Comparison of ENCODE assay signal across 27 cellular contexts in the genomic region with DNA sequence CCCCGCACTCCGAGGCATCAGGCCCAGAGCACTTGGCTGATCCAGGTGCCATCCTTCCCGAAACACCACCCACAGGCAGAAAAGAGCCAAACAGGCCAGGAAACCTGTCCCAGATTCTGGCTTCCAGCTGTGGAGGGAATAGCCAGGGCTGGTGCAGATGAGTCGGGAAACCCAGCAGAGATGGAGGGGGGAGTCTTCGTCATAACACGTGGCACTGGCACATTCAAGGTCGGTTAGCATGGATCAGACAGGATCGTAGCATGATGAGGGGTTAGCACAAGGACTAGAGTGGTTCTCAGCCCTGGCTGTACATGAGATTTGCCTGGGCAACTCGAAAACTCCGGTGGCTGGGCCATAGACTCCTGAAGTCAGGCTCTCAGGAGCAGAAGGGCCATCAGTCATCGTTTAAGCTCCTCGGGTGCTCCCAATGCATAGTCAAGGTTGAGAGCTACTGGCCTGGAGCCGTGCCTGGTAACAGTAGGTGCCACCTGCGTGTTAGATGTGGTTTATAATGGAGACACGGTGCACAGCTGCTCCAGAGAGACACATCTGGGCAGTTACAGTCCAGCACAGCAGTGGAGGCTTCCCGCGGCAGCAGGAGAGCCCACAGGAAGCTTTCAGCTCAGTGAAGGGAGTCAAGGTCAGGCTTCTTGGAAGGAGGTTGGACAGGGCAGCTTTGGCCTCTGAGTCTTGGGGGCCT. TPM values are rescaled to one million over a fixed set of nuclear protein-coding genes. Genes with fewer than 3 reads are reported as not detected.
DNase-seq lines count a peak whose midpoint lies in the region; ATAC-seq and TF ChIP-seq lines count a peak whose summit lies in the region.
"Had no signal": no experiment of that assay in that cellular context is flagged by ENCODE, and none has a peak within 500 bp of the region (broad histone marks: within the 10 kb centered on the region; RNA-seq: fewer than 3 reads in every experiment).

No MANE protein-coding gene starts in this region.

- no peak overlapping the region for H3K27ac ChIP-seq in right cardiac atrium (ENCODE audit: low read length)
- no peak overlapping the region for H3K27ac ChIP-seq in left ventricle myocardium inferior (replicated peaks)
- no peak overlapping the region for H3K27ac ChIP-seq in HEK293 (ENCODE audit: extremely low read depth, low read depth, low read length)
- H3K27ac ChIP-seq in temporal lobe (ENCODE audit: low read depth, low read length) = peak overlapping the region; percentile 25
- H3K27ac ChIP-seq: GM23248, HL-60, ovary, SJCRH30, suprapubic skin, WERI-Rb-1 had no signal

- POLR2A ChIA-PET in HEK293 (lab: Yijun Ruan, JAX) = interaction anchor here (2.1 to 3.1 kb wide), 2 partner anchors 13 to 18 kb away, joined by 8 read pairs; no protein-coding TSS in a partner anchor

- H3K9me3 Mint-ChIP-seq in progenitor cell of endocrine pancreas (ENCODE audit: low read depth) (no peaks in the 10 kb centered on the region), chondrocyte (ENCODE audit: low read depth) (no peaks in the 10 kb centered on the region)
- H3K9me3 Mint-ChIP-seq: central memory CD8-positive, alpha-beta T cell; HFFc6; naive B cell had no signal

- intact Hi-C loops in right cardiac atrium (cut with DNase I) = no loop called here
- intact Hi-C loops in left ventricle myocardium inferior (cut with micrococcal nuclease) = no loop called here

- TF ChIP-seq CTCF in left ventricle myocardium inferior (IDR thresholded peaks at IDR 0.05; ENCODE audit: borderline replicate concordance) (no peak), HEK293 (tag by site-specific recombination; IDR thresholded peaks at IDR 0.05) (no peak), progenitor cell of endocrine pancreas (IDR thresholded peaks at IDR 0.05; ENCODE audit: unreplicated experiment) (no peak), chondrocyte (IDR thresholded peaks at IDR 0.05) (no peak)

- DNase-seq in right cardiac atrium (peak in 2 of 3 donors; percentile 32 to 38), left ventricle myocardium inferior (no peak), adipocyte (ENCODE audit: low read depth) (no peak), progenitor cell of endocrine pancreas (ENCODE audit: low spot score, unreplicated experiment) (no peak), OCI-M1 (lab: John Stamatoyannopoulos, UW) (no peak), chondrocyte (ENCODE audit: low spot score) (no peak)
- DNase-seq: GM23248; HFFc6; hypothalamus; mesendoderm; naive B cell; NCI-H1436 treated with DMSO at 0.1 percent for 48 hours; NCI-H2107; NCI-H446; NCI-H774; ovary; SJCRH30; stimulated activated CD4-positive, alpha-beta T cell treated with anti-CD3 and anti-CD28 coated beads, Interleukin-4, amount 100 ng/mL, for 1 hour; T1000; WERI-Rb-1 had no signal

- no peaks in the 10 kb centered on the region for H3K27me3 ChIP-seq in right cardiac atrium (ENCODE audit: control insufficient read depth, insufficient read depth)
- H3K27me3 ChIP-seq in left ventricle myocardium inferior (ENCODE audit: low read depth) = no peaks in the 10 kb centered on the region
- no peaks in the 10 kb centered on the region for H3K27me3 ChIP-seq in adipocyte (replicated peaks; ENCODE audit: control insufficient read depth, insufficient read depth, low read length)
- H3K27me3 ChIP-seq: ovary, SJCRH30, suprapubic skin had no signal

- no peak for ATAC-seq in right cardiac atrium
- ATAC-seq: left lobe of liver had no signal

- H3K4me3 Mint-ChIP-seq in progenitor cell of endocrine pancreas (ENCODE audit: low read depth) (no peak overlapping the region), chondrocyte (ENCODE audit: unreplicated experiment) (no peak overlapping the region)
- H3K4me3 Mint-ChIP-seq: central memory CD8-positive, alpha-beta T cell; HFFc6 had no signal

- CTCF ChIA-PET in HEK293 (lab: Yijun Ruan, JAX) = interaction anchor here (0.5 to 3.4 kb wide), 3 partner anchors 14 to 157 kb away, joined by 4 to 18 read pairs (median 5); no protein-coding TSS in a partner anchor

- H3K4me1 Mint-ChIP-seq in progenitor cell of endocrine pancreas (ENCODE audit: low read depth) = peaks cover 3% of the 10 kb centered on the region
- H3K4me1 Mint-ChIP-seq in chondrocyte (ENCODE audit: low read depth) = peaks cover 11% of the 10 kb centered on the region

- H3K9me3 ChIP-seq in right cardiac atrium (ENCODE audit: control insufficient read depth, low read length) (no peaks in the 10 kb centered on the region), left ventricle myocardium inferior (replicated peaks) (no peaks in the 10 kb centered on the region), HEK293 (ENCODE audit: control insufficient read depth, insufficient read depth, low read depth, low read length) (no peaks in the 10 kb centered on the region), adipocyte (ENCODE audit: control insufficient read depth, low read length) (no peaks in the 10 kb centered on the region)
- H3K9me3 ChIP-seq: ovary, SJCRH30, suprapubic skin had no signal

- H3K27me3 Mint-ChIP-seq in progenitor cell of endocrine pancreas (no peaks in the 10 kb centered on the region), chondrocyte (ENCODE audit: low read depth) (no peaks in the 10 kb centered on the region)
- H3K27me3 Mint-ChIP-seq: central memory CD8-positive, alpha-beta T cell; naive B cell had no signal

- H3K4me1 ChIP-seq in right cardiac atrium (ENCODE audit: control insufficient read depth, insufficient read depth, low read length) (peaks cover 3% of the 10 kb centered on the region), left ventricle myocardium inferior (peaks cover 21% of the 10 kb centered on the region), HEK293 (ENCODE audit: control insufficient read depth, insufficient read depth, low read length) (no peaks in the 10 kb centered on the region), adipocyte (ENCODE audit: control insufficient read depth, insufficient read depth, low read length) (peaks cover 10% of the 10 kb centered on the region)
- H3K4me1 ChIP-seq: SJCRH30 had no signal

- H3K36me3 Mint-ChIP-seq in progenitor cell of endocrine pancreas (ENCODE audit: insufficient read depth) = peaks cover 40% of the 10 kb centered on the region
- peaks cover 34% of the 10 kb centered on the region for H3K36me3 Mint-ChIP-seq in chondrocyte (ENCODE audit: low read depth)

- H3K4me3 ChIP-seq in right cardiac atrium (ENCODE audit: low read length) (no peak overlapping the region), left ventricle myocardium inferior (no peak overlapping the region), HEK293 (ENCODE audit: low read depth, low read length) (no peak overlapping the region), adipocyte (ENCODE audit: low read length) (no peak overlapping the region)
- H3K4me3 ChIP-seq: GM23248, ovary, SJCRH30, suprapubic skin had no signal

- H3K27ac Mint-ChIP-seq in progenitor cell of endocrine pancreas = no peak overlapping the region
- no peak overlapping the region for H3K27ac Mint-ChIP-seq in chondrocyte (ENCODE audit: unreplicated experiment)
- H3K27ac Mint-ChIP-seq: HFFc6 had no signal

- 89% methylated on average over 17 of the region's 17 CpGs for WGBS in right cardiac atrium

- peak overlapping the region; percentile 20 for H3K9ac ChIP-seq in adipocyte (ENCODE audit: low read length)
- H3K9ac ChIP-seq: GM23248 had no signal

- peaks cover 86% of the 10 kb centered on the region for H3K36me3 ChIP-seq in left ventricle myocardium inferior
- H3K36me3 ChIP-seq in HEK293 (ENCODE audit: control insufficient read depth in 2 of 2, insufficient read depth in 1 of 2, low read length in 2 of 2) = peaks cover 43 to 91% of the 10 kb centered on the region in 2 experiments
- H3K36me3 ChIP-seq in adipocyte (ENCODE audit: control insufficient read depth, insufficient read depth, low read length, severe bottlenecking) = peaks cover 75% of the 10 kb centered on the region
- H3K36me3 ChIP-seq: ovary had no signal

TF ChIP-seq in HEK293, 187 proteins besides CTCF, POLR2A, EP300 and RAD21:
- TF ChIP-seq ZBTB17 (tag by site-specific recombination; IDR thresholded peaks at IDR 0.05) (peak; percentile 32; the same call in 1 of the 2 replicates), ZIC2 (tag by site-specific recombination; IDR thresholded peaks at IDR 0.05) (0 out of 2 replicates have a peak, but pooled peaks have one; percentile 16), KLF1 (tag by site-specific recombination; IDR thresholded peaks at IDR 0.05) (no peak)

RNA-seq across cellular contexts. Expression of a gene that starts 6.3 kb away (rescaled TPM):
- total RNA-seq in right cardiac atrium = 10 to 100 TPM; 26.0 to 35.0 (median 29.2) TPM
- polyA plus RNA-seq in right cardiac atrium = 27.4 TPM
- 32.1 TPM for total RNA-seq in left ventricle myocardium inferior
- total RNA-seq in temporal lobe = 57.5 TPM
- 248 TPM in 2 replicates for total RNA-seq in progenitor cell of endocrine pancreas
- total RNA-seq in chondrocyte = 68.7 to 76.7 TPM (median 69.9 TPM) in 3 replicates

RNA-seq across cellular contexts. Expression of a gene that starts 20.1 kb away (rescaled TPM):
- total RNA-seq in right cardiac atrium (under 1 TPM; 0.20 to 0.75 (median 0.23) TPM), left ventricle myocardium inferior (0.27 TPM), temporal lobe (1.2 TPM), progenitor cell of endocrine pancreas (2.0 TPM in 2 replicates), chondrocyte (0.90 to 1.1 TPM (median 0.95 TPM) in 3 replicates)
- polyA plus RNA-seq in right cardiac atrium = 0.16 TPM

RNA-seq across cellular contexts. Expression of a gene that starts 29.7 kb away (rescaled TPM):
- total RNA-seq in right cardiac atrium (10 to 100 TPM; 16.0 to 20.4 (median 17.3) TPM), left ventricle myocardium inferior (17.0 TPM), temporal lobe (6.1 TPM), progenitor cell of endocrine pancreas (35.7 and 35.9 TPM in 2 replicates), chondrocyte (20.7 to 31.8 TPM (median 23.6 TPM) in 3 replicates)
- 7.2 TPM for polyA plus RNA-seq in right cardiac atrium

RNA-seq across cellular contexts. Expression of a gene that starts 36.1 kb away (rescaled TPM):
- 1 to 10 TPM; 3.1 to 7.2 (median 5.5) TPM for total RNA-seq in right cardiac atrium
- polyA plus RNA-seq in right cardiac atrium = 2.9 TPM
- total RNA-seq in left ventricle myocardium inferior = 1.1 TPM
- 19.4 TPM for total RNA-seq in temporal lobe
- 11.4 and 12.7 TPM in 2 replicates for total RNA-seq in progenitor cell of endocrine pancreas
- total RNA-seq in chondrocyte = 0.48 to 0.67 TPM (median 0.54 TPM) in 3 replicates
- total RNA-seq: SJCRH30 had no signal
- polyA plus RNA-seq: fibroblast of lung, GM23248 had no signal

Comparison
In these comparisons a context has a peak if more than half of its experiments do, and no peak if none do; other contexts are left out.
1. DNase-seq: peak in right cardiac atrium (2 of 3); none in left ventricle myocardium inferior (single experiment), adipocyte (single experiment), progenitor cell of endocrine pancreas (single experiment), OCI-M1 (single experiment) and chondrocyte (single experiment).